16 cellular contexts compared by ENCODE assay signal in the genomic region with DNA sequence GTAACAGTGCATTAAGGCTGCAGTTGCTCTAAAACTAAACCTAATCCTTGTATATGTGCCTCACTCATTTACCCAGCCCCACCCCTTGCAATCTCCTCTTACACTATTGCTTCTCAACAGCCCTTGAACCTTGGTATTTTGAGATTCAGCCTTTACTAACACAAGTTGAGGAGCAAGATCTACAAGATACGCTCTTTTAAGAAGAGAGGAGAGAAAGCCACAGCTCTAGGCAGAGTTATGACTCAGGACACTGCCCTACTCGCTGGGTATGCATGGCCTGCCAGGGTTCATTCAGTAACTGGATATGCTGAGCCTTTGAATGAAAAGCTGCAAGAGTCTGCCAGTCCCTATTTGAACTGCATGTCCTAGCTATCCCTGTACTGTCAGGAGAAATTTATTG.
DNase-seq lines count a peak whose midpoint lies in the region; ATAC-seq, FAIRE-seq and TF ChIP-seq lines count a peak whose summit lies in the region.
"Had no signal": no experiment of that assay in that cellular context is flagged by ENCODE, and none has a peak within 500 bp of the region (broad histone marks: within the 10 kb centered on the region; RNA-seq: fewer than 3 reads in every experiment).

No MANE protein-coding gene starts in this region.

- H3K36me3 ChIP-seq in GM23338 (ENCODE audit: insufficient read depth) (no peaks in the 10 kb centered on the region), gastrocnemius medialis (no peaks in the 10 kb centered on the region)
- H3K36me3 ChIP-seq: WERI-Rb-1 had no signal

- no peaks in the 10 kb centered on the region for H3F3A ChIP-seq in GM23338 (replicated peaks; ENCODE audit: low read depth)

- H3K36me3 Mint-ChIP-seq in GM23338 (ENCODE audit: low read depth), result no peaks in the 10 kb centered on the region
- H3K36me3 Mint-ChIP-seq: naive B cell had no signal

- no peaks in the 10 kb centered on the region for H3K9me3 Mint-ChIP-seq in GM23338
- H3K9me3 Mint-ChIP-seq: activated T-helper 2 cell treated with anti-CD3 and anti-CD28 coated beads, Interferon-gamma antibody, Interleukin-2, Interleukin-4, amounts not matched to agents 10 μg/mL and 5 μg/mL and 100 μg/mL, durations not matched to agents 14 hours and 24 hours and 36 hours; naive B cell had no signal

- H3K4me1 Mint-ChIP-seq in GM23338, result peaks cover 2% of the 10 kb centered on the region; the same call in 1 of the 3 replicates
- H3K4me1 Mint-ChIP-seq: naive B cell had no signal

- TF ChIP-seq POLR2A in gastrocnemius medialis (IDR thresholded peaks at IDR 0.05), result no peak

- H2AFZ ChIP-seq in GM23338, result no peak overlapping the region

- intact Hi-C loops in gastrocnemius medialis (cut with DNase I; ENCODE audit: low total_unique reads), result no loop called here

- no peak overlapping the region for H3K4me3 ChIP-seq in GM23338
- no peak overlapping the region for H3K4me3 ChIP-seq in gastrocnemius medialis

- ATAC-seq in GM23338 (peak; percentile 42; the same call in 2 of the 3 replicates), foreskin keratinocyte (peak; percentile 91), gastrocnemius medialis (peak; percentile 90 to 95), GM21576 (IDR thresholded peaks at IDR 0.05; ENCODE audit: unreplicated experiment) (no peak)
- ATAC-seq: activated CD8-positive, alpha-beta T cell treated with anti-CD3 and anti-CD28 coated beads, Interleukin-2, amount 10 ng/mL, durations not matched to agents 7 days and 5 days had no signal

- no peaks in the 10 kb centered on the region for H3K4me1 ChIP-seq in GM23338 (ENCODE audit: insufficient read depth)
- H3K4me1 ChIP-seq in foreskin keratinocyte, result peaks cover 5% of the 10 kb centered on the region
- peaks cover 16 to 66% of the 10 kb centered on the region in 2 donors for H3K4me1 ChIP-seq in gastrocnemius medialis

- DNase-seq in GM23338 (ENCODE audit: low spot score) (no peak), amniotic stem cell (lab: John Stamatoyannopoulos, UW) (peak; percentile 26), foreskin keratinocyte (peak; percentile 12 to 60), gastrocnemius medialis (peak; percentile 43 to 55), CD1c-positive myeloid dendritic cell (ENCODE audit: extremely low spot score) (no peak), urothelium cell line (ENCODE audit: low spot score) (no peak)
- no peak for DNase-seq in activated CD8-positive, alpha-beta memory T cell treated with anti-CD3 and anti-CD28 coated beads, Interleukin-2, amount 50 U/mL, for 4 hours
- DNase-seq: activated CD8-positive, alpha-beta T cell treated with anti-CD3 and anti-CD28 coated beads, Interleukin-2, amount 10 ng/mL, durations not matched to agents 7 days and 5 days; Calu3; kidney glomerular epithelial cell; naive B cell; NCI-H1417; OCI-M1; WERI-Rb-1 had no signal

- H3K4me3 Mint-ChIP-seq in GM23338, result no peak overlapping the region
- H3K4me3 Mint-ChIP-seq: activated CD8-positive, alpha-beta T cell treated with anti-CD3 and anti-CD28 coated beads, Interleukin-2, amount 10 ng/mL, durations not matched to agents 7 days and 5 days; naive B cell had no signal

- no peak overlapping the region for H3K4me2 ChIP-seq in GM23338

- in situ Hi-C loops in gastrocnemius medialis (cut with MboI; ENCODE audit: low sequenced_read_pairs in 4 of 4), result no loop called here

- no peak for FAIRE-seq in urothelium cell line (lab: Jason Lieb, UNC)

- no peaks in the 10 kb centered on the region for H3K27me3 ChIP-seq in GM23338 (ENCODE audit: insufficient read depth)
- no peaks in the 10 kb centered on the region for H3K27me3 ChIP-seq in foreskin keratinocyte
- no peaks in the 10 kb centered on the region for H3K27me3 ChIP-seq in gastrocnemius medialis

- no peaks in the 10 kb centered on the region for H3K9me3 ChIP-seq in gastrocnemius medialis

- H3K27ac ChIP-seq in GM23338 (ENCODE audit: low read depth), result no peak overlapping the region
- H3K27ac ChIP-seq in foreskin keratinocyte, result no peak overlapping the region
- H3K27ac ChIP-seq in gastrocnemius medialis, result peak overlapping the region in 3 of 4 donors; percentile 8 to 75 (median 46)
- H3K27ac ChIP-seq: WERI-Rb-1 had no signal

- H3K27ac Mint-ChIP-seq in GM23338, result peak overlapping the region; percentile 18; the same call in 1 of the 2 replicates
- H3K27ac Mint-ChIP-seq: activated CD8-positive, alpha-beta T cell treated with anti-CD3 and anti-CD28 coated beads, Interleukin-2, amount 10 ng/mL, durations not matched to agents 7 days and 5 days; activated T-helper 2 cell treated with anti-CD3 and anti-CD28 coated beads, Interferon-gamma antibody, Interleukin-2, Interleukin-4, amounts not matched to agents 10 μg/mL and 5 μg/mL and 100 μg/mL, durations not matched to agents 14 hours and 24 hours and 36 hours; naive B cell had no signal

- no peaks in the 10 kb centered on the region for H3K27me3 Mint-ChIP-seq in GM23338 (ENCODE audit: insufficient read depth, low read depth, poor library complexity)
- H3K27me3 Mint-ChIP-seq: naive B cell had no signal

- no peaks in the 10 kb centered on the region for H3K79me2 ChIP-seq in GM23338 (replicated peaks; ENCODE audit: insufficient read depth)

- no peaks in the 10 kb centered on the region for H3K9me2 ChIP-seq in GM23338 (ENCODE audit: insufficient read depth)

- no peaks in the 10 kb centered on the region for H4K20me1 ChIP-seq in GM23338 (replicated peaks; ENCODE audit: insufficient read depth)

- TF ChIP-seq CTCF in GM23338 (conservative IDR thresholded peaks at IDR 0.05; ENCODE audit: low read depth in 2 of 2) (no peak), foreskin keratinocyte (conservative IDR thresholded peaks at IDR 0.05) (no peak), gastrocnemius medialis (IDR thresholded peaks at IDR 0.05 in 4 of 5, conservative IDR thresholded peaks at IDR 0.05 in 1 of 5) (no peak)

TF ChIP-seq in GM23338, 12 proteins besides CTCF, POLR2A, EP300 and RAD21 (continues in another document):
- TF ChIP-seq ETS1 (IDR thresholded peaks at IDR 0.05) (no peak), ZNF462 (CRISPR knock-in tag; IDR thresholded peaks at IDR 0.05) (no peak)

Comparison
In these comparisons a context has a peak if more than half of its experiments do, and no peak if none do; other contexts are left out.
1. DNase-seq: peak in amniotic stem cell (single experiment), foreskin keratinocyte (2 of 2) and gastrocnemius medialis (2 of 2); none in GM23338 (single experiment), CD1c-positive myeloid dendritic cell (single experiment), activated CD8-positive, alpha-beta memory T cell treated with anti-CD3 and anti-CD28 coated beads, Interleukin-2, amount 50 U/mL, for 4 hours (single experiment) and urothelium cell line (single experiment).
2. H3K27ac ChIP-seq: peak in gastrocnemius medialis (3 of 4); none in GM23338 (single experiment) and foreskin keratinocyte (single experiment).